22 cellular contexts compared by ENCODE assay signal in the genomic region with DNA sequence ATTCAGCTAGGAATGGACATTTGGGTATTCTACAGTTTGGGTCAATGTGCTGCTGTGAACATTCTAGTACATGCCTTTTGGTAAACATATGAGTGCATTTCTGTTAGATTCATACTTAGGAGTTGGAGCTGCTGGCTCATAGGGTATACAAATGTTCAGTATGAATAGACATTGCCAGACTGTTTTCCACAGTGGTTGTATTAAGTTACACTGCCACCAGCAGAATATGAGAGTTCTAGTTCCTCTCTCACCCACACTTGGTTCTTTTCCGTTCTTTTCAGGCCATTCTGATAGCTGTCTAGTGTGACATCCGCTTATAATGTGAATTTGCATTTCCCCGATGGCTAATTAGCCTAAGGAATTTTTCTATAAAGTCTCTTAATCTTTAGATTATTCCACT. TPM values are rescaled to one million over a fixed set of nuclear protein-coding genes. Genes with fewer than 3 reads are reported as not detected.
DNase-seq lines count a peak whose midpoint lies in the region; ATAC-seq and TF ChIP-seq lines count a peak whose summit lies in the region.
"Had no signal": no experiment of that assay in that cellular context is flagged by ENCODE, and none has a peak within 500 bp of the region (broad histone marks: within the 10 kb centered on the region; RNA-seq: fewer than 3 reads in every experiment).

No MANE protein-coding gene starts in this region.

- H3K4me1 ChIP-seq in A673 (ENCODE audit: insufficient read depth, low read length, poor library complexity, severe bottlenecking) = peaks cover 40% of the 10 kb centered on the region
- peaks cover 24% of the 10 kb centered on the region for H3K4me1 ChIP-seq in MM.1S (ENCODE audit: low read length)
- peaks cover 46 to 97% (median 89%) of the 10 kb centered on the region in 4 donors for H3K4me1 ChIP-seq in esophagus muscularis mucosa
- peaks cover 33% of the 10 kb centered on the region for H3K4me1 ChIP-seq in rectal smooth muscle tissue (ENCODE audit: control insufficient read depth, insufficient read depth, low read length)
- H3K4me1 ChIP-seq: BLaER1 treated with 17β-estradiol and CSF1 and Interleukin-3, amounts not matched to agents 10 nM and 100 nM had no signal

- no peak for TF ChIP-seq EP300 in esophagus muscularis mucosa (IDR thresholded peaks at IDR 0.05)

- CTCF ChIA-PET in A673 (lab: Charles Lee) = interaction anchor here (0.7 kb wide), 1 partner anchor 30 kb away, joined by 4 read pairs; no protein-coding TSS in a partner anchor

- ATAC-seq in HG03039 (IDR thresholded peaks at IDR 0.05; ENCODE audit: unreplicated experiment) = no peak
- ATAC-seq: activated T-helper 17 cell treated with anti-CD3 and anti-CD28 coated beads, Interleukin-2, amount 50 U/mL, for 72 hours had no signal

- H3K9me2 ChIP-seq in MM.1S (replicated peaks; ENCODE audit: insufficient read depth, low read length) = no peaks in the 10 kb centered on the region

- no peak for TF ChIP-seq POLR2A in esophagus muscularis mucosa (IDR thresholded peaks at IDR 0.05; ENCODE audit: low read depth)

- 0 out of 2 replicates have a peak overlapping the region, but pooled peaks have one; percentile 24 for H2AFZ ChIP-seq in MM.1S (ENCODE audit: low read length)

- WGBS in esophagus muscularis mucosa = 74% methylated on average over 3 of the region's 3 CpGs

- H3K9me3 ChIP-seq in A673 (ENCODE audit: low read depth, low read length, poor library complexity, severe bottlenecking) (no peaks in the 10 kb centered on the region), MM.1S (replicated peaks; ENCODE audit: insufficient read depth, low read length) (no peaks in the 10 kb centered on the region), esophagus muscularis mucosa (no peaks in the 10 kb centered on the region)
- H3K9me3 ChIP-seq: BLaER1 treated with 17β-estradiol and CSF1 and Interleukin-3, amounts not matched to agents 10 nM and 100 nM; SJSA1 had no signal

- H3F3A ChIP-seq in MM.1S (ENCODE audit: insufficient read depth, low read length) = peaks cover 3% of the 10 kb centered on the region; the same call in 1 of the 2 replicates

- no TSS peak for BruUV-seq in A673 (replicated peaks; lab: Mats Ljungman, UMichigan)

- H3K4me2 ChIP-seq in MM.1S (ENCODE audit: low read depth, low read length) = peak overlapping the region; percentile 22; the same call in 1 of the 2 replicates
- H3K4me2 ChIP-seq: BLaER1 treated with 17β-estradiol and CSF1 and Interleukin-3, amounts not matched to agents 10 nM and 100 nM had no signal

- no peaks in the 10 kb centered on the region for H4K20me1 ChIP-seq in MM.1S (ENCODE audit: insufficient read depth, low read length)
- H4K20me1 ChIP-seq: BLaER1 treated with 17β-estradiol and CSF1 and Interleukin-3, amounts not matched to agents 10 nM and 100 nM had no signal

- H3K4me3 ChIP-seq in A673 (ENCODE audit: low read depth, low read length, poor library complexity, severe bottlenecking) (no peak overlapping the region), MM.1S (ENCODE audit: low read length) (no peak overlapping the region), esophagus muscularis mucosa (no peak overlapping the region), rectal smooth muscle tissue (ENCODE audit: low read length) (no peak overlapping the region), foreskin fibroblast (ENCODE audit: low read depth in 1 of 2, low read length in 2 of 2) (no peak overlapping the region)
- H3K4me3 ChIP-seq: BLaER1 treated with 17β-estradiol and CSF1 and Interleukin-3, amounts not matched to agents 10 nM and 100 nM; SJSA1 had no signal

- H3K36me3 ChIP-seq in A673 (ENCODE audit: insufficient read depth, low read length, poor library complexity, severe bottlenecking) (peaks cover 49% of the 10 kb centered on the region), MM.1S (replicated peaks; ENCODE audit: insufficient read depth, low read length) (no peaks in the 10 kb centered on the region), esophagus muscularis mucosa (peaks cover 26 to 98% (median 79%) of the 10 kb centered on the region in 4 donors), rectal smooth muscle tissue (ENCODE audit: control insufficient read depth, insufficient read depth, low read length) (peaks cover 4% of the 10 kb centered on the region)
- H3K36me3 ChIP-seq: BLaER1 treated with 17β-estradiol and CSF1 and Interleukin-3, amounts not matched to agents 10 nM and 100 nM had no signal

- H3K79me2 ChIP-seq in MM.1S (ENCODE audit: low read length) = no peaks in the 10 kb centered on the region

- no peak overlapping the region for H3K9ac ChIP-seq in MM.1S (ENCODE audit: low read length)
- no peak overlapping the region for H3K9ac ChIP-seq in rectal smooth muscle tissue (ENCODE audit: low read length)
- H3K9ac ChIP-seq: BLaER1 treated with 17β-estradiol and CSF1 and Interleukin-3, amounts not matched to agents 10 nM and 100 nM had no signal

- H3K27me3 ChIP-seq in A673 (replicated peaks; ENCODE audit: insufficient read depth, low read depth, low read length, poor library complexity) (no peaks in the 10 kb centered on the region), MM.1S (replicated peaks; ENCODE audit: insufficient read depth, low read length) (no peaks in the 10 kb centered on the region), esophagus muscularis mucosa (no peaks in the 10 kb centered on the region), rectal smooth muscle tissue (ENCODE audit: control insufficient read depth, insufficient read depth, low read length) (no peaks in the 10 kb centered on the region)
- H3K27me3 ChIP-seq: BLaER1 treated with 17β-estradiol and CSF1 and Interleukin-3, amounts not matched to agents 10 nM and 100 nM; SJSA1 had no signal

- POLR2A ChIA-PET in A673 (lab: Charles Lee; ENCODE audit: low non-redundant PET) = no interaction called here

- intact Hi-C loops in A673 (cut with micrococcal nuclease; ENCODE audit: unreplicated experiment) = no loop called here
- intact Hi-C loops in esophagus muscularis mucosa (cut with DNase I) = no loop called here

- peak; percentile 58 for DNase-seq in A673 (ENCODE audit: low spot score)
- DNase-seq in MM.1S = no peak
- no peak for DNase-seq in esophagus muscularis mucosa (ENCODE audit: extremely low spot score)
- no peak for DNase-seq in foreskin fibroblast
- no peak for DNase-seq in OCI-M1 (lab: John Stamatoyannopoulos, UW)
- DNase-seq: activated CD4-positive, alpha-beta T cell treated with anti-CD3 and anti-CD28 coated beads, Interleukin-2, amount 50 U/mL, for 48 hours; activated CD4-positive, CD25-positive, alpha-beta regulatory T cell; activated CD8-positive, alpha-beta memory T cell treated with anti-CD3 and anti-CD28 coated beads, Interleukin-2, amount 50 U/mL, for 4 hours; activated naive CD4-positive, alpha-beta T cell treated with anti-CD3 and anti-CD28 coated beads, Interleukin-2, amount 50 U/mL, for 16 hours; amniotic stem cell; DND-41; H9; kidney glomerular epithelial cell; NCI-H1930; nucleus accumbens; small intestine; stimulated activated CD4-positive, alpha-beta T cell treated with anti-CD3 and anti-CD28 coated beads, Interleukin-2, amount 100 ng/mL, for 24 hours had no signal

- H3K27ac ChIP-seq in A673 (ENCODE audit: low read depth, low read length, poor library complexity, severe bottlenecking) (peak overlapping the region; percentile 65), MM.1S (ENCODE audit: low read length) (peak overlapping the region; percentile 50; the same call in 1 of the 2 replicates), esophagus muscularis mucosa (replicated peaks in 1 of 4) (peak overlapping the region; percentile 57 to 76 (median 67)), rectal smooth muscle tissue (ENCODE audit: low read depth, low read length) (peak overlapping the region; percentile 49)
- H3K27ac ChIP-seq: BLaER1 treated with 17β-estradiol and CSF1 and Interleukin-3, amounts not matched to agents 10 nM and 100 nM; SJSA1 had no signal

- no peak for TF ChIP-seq CTCF in A673 (conservative IDR thresholded peaks at IDR 0.05; ENCODE audit: low read depth, low read length)
- TF ChIP-seq CTCF in MM.1S (IDR thresholded peaks at IDR 0.05; ENCODE audit: low read length) = no peak
- TF ChIP-seq CTCF in esophagus muscularis mucosa (IDR thresholded peaks at IDR 0.05) = no peak
- no peak for TF ChIP-seq CTCF in foreskin fibroblast (IDR thresholded peaks at IDR 0.05; ENCODE audit: low read depth, low read length)

RNA-seq across cellular contexts. Expression of a gene that starts 25.0 kb away (rescaled TPM):
- total RNA-seq in A673 (2021) = 63.4 and 72.4 TPM in 2 replicates
- total RNA-seq in esophagus muscularis mucosa = 100 to 1,000 TPM; 250 to 554 (median 444) TPM
